ENCODE assay signal across 1 cellular context in the genomic region with DNA sequence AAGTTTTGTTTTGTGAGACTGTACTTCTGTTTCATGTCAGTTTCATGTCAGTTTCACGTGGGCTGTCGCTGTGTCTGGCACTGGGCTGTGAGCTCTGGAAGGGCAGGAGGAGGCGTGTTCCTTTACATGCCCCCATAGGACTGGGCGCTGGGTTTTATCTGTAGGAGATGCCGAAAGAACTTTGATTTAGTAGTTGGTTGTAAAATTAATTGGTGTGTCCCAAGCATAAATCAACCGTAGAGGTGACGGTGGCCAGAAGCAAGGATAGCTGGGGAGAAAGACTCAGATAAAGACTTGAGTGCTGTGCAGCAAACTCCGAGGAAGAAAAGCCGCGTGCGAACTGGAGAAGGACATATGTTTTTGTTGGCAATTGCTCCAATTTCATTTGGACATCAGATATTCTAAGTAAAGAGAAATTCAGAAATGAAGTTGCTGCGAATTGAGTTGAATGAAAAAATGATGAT.
A peak's percentile ranks its signal among the peaks of the same experiment; 100 is the strongest.
TF ChIP-seq lines count a peak whose summit lies in the region.

No MANE protein-coding gene starts in this region.

TF ChIP-seq in HEK293, 187 proteins besides CTCF, POLR2A, EP300 and RAD21 (continued from another document and continues in another):
- TF ChIP-seq, protein P1, sequence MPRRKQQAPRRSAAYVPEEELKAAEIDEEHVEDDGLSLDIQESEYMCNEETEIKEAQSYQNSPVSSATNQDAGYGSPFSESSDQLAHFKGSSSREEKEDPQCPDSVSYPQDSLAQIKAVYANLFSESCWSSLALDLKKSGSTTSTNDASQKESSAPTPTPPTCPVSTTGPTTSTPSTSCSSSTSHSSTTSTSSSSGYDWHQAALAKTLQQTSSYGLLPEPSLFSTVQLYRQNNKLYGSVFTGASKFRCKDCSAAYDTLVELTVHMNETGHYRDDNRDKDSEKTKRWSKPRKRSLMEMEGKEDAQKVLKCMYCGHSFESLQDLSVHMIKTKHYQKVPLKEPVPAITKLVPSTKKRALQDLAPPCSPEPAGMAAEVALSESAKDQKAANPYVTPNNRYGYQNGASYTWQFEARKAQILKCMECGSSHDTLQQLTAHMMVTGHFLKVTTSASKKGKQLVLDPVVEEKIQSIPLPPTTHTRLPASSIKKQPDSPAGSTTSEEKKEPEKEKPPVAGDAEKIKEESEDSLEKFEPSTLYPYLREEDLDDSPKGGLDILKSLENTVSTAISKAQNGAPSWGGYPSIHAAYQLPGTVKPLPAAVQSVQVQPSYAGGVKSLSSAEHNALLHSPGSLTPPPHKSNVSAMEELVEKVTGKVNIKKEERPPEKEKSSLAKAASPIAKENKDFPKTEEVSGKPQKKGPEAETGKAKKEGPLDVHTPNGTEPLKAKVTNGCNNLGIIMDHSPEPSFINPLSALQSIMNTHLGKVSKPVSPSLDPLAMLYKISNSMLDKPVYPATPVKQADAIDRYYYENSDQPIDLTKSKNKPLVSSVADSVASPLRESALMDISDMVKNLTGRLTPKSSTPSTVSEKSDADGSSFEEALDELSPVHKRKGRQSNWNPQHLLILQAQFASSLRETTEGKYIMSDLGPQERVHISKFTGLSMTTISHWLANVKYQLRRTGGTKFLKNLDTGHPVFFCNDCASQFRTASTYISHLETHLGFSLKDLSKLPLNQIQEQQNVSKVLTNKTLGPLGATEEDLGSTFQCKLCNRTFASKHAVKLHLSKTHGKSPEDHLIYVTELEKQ (tag by site-specific recombination; IDR thresholded peaks at IDR 0.05; ENCODE audit: borderline replicate concordance): peak; percentile 99
- TF ChIP-seq IKZF3 (tag by site-specific recombination; IDR thresholded peaks at IDR 0.05): peak; percentile 99
- no peak for TF ChIP-seq ZNF664 (tag by site-specific recombination; IDR thresholded peaks at IDR 0.05)
- peak; percentile 63; the same call in 1 of the 2 replicates for TF ChIP-seq TCF7L2 (IDR thresholded peaks at IDR 0.05; ENCODE audit: borderline replicate concordance, low read depth, low read length)
- TF ChIP-seq, protein P2, sequence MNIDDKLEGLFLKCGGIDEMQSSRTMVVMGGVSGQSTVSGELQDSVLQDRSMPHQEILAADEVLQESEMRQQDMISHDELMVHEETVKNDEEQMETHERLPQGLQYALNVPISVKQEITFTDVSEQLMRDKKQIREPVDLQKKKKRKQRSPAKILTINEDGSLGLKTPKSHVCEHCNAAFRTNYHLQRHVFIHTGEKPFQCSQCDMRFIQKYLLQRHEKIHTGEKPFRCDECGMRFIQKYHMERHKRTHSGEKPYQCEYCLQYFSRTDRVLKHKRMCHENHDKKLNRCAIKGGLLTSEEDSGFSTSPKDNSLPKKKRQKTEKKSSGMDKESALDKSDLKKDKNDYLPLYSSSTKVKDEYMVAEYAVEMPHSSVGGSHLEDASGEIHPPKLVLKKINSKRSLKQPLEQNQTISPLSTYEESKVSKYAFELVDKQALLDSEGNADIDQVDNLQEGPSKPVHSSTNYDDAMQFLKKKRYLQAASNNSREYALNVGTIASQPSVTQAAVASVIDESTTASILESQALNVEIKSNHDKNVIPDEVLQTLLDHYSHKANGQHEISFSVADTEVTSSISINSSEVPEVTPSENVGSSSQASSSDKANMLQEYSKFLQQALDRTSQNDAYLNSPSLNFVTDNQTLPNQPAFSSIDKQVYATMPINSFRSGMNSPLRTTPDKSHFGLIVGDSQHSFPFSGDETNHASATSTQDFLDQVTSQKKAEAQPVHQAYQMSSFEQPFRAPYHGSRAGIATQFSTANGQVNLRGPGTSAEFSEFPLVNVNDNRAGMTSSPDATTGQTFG (tag by site-specific recombination; IDR thresholded peaks at IDR 0.05; ENCODE audit: borderline replicate concordance): no peak
- TF ChIP-seq YY2 (tag by site-specific recombination; IDR thresholded peaks at IDR 0.05): no peak
- TF ChIP-seq ZNF416 (tag by site-specific recombination; IDR thresholded peaks at IDR 0.05): no peak
- TF ChIP-seq, protein P3, sequence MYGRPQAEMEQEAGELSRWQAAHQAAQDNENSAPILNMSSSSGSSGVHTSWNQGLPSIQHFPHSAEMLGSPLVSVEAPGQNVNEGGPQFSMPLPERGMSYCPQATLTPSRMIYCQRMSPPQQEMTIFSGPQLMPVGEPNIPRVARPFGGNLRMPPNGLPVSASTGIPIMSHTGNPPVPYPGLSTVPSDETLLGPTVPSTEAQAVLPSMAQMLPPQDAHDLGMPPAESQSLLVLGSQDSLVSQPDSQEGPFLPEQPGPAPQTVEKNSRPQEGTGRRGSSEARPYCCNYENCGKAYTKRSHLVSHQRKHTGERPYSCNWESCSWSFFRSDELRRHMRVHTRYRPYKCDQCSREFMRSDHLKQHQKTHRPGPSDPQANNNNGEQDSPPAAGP (tag by site-specific recombination; IDR thresholded peaks at IDR 0.05): no peak
- peak; percentile 69 for TF ChIP-seq ZNF10 (tag by site-specific recombination; IDR thresholded peaks at IDR 0.05)
- 0 out of 2 replicates have a peak, but pooled peaks have one; percentile 82 for TF ChIP-seq GLI2 (tag by site-specific recombination; IDR thresholded peaks at IDR 0.05; ENCODE audit: borderline replicate concordance, low read depth)
- no peak for TF ChIP-seq ZNF175 (tag by site-specific recombination; IDR thresholded peaks at IDR 0.05)
- peak; percentile 85 for TF ChIP-seq ZIC2 (tag by site-specific recombination; IDR thresholded peaks at IDR 0.05)
- peak; percentile 97 for TF ChIP-seq GFI1B (tag by site-specific recombination; IDR thresholded peaks at IDR 0.05)
- TF ChIP-seq OVOL3 (tag by site-specific recombination; IDR thresholded peaks at IDR 0.05): peak; percentile 84
- peak; percentile 54; the same call in 1 of the 2 replicates for TF ChIP-seq ZSCAN23 (tag by site-specific recombination; IDR thresholded peaks at IDR 0.05)
- no peak; the same call in 1 of the 2 replicates for TF ChIP-seq MZF1 (tag by site-specific recombination; IDR thresholded peaks at IDR 0.05; ENCODE audit: borderline replicate concordance)
- no peak for TF ChIP-seq ZNF548 (tag by site-specific recombination; IDR thresholded peaks at IDR 0.05)
- TF ChIP-seq, protein P4, sequence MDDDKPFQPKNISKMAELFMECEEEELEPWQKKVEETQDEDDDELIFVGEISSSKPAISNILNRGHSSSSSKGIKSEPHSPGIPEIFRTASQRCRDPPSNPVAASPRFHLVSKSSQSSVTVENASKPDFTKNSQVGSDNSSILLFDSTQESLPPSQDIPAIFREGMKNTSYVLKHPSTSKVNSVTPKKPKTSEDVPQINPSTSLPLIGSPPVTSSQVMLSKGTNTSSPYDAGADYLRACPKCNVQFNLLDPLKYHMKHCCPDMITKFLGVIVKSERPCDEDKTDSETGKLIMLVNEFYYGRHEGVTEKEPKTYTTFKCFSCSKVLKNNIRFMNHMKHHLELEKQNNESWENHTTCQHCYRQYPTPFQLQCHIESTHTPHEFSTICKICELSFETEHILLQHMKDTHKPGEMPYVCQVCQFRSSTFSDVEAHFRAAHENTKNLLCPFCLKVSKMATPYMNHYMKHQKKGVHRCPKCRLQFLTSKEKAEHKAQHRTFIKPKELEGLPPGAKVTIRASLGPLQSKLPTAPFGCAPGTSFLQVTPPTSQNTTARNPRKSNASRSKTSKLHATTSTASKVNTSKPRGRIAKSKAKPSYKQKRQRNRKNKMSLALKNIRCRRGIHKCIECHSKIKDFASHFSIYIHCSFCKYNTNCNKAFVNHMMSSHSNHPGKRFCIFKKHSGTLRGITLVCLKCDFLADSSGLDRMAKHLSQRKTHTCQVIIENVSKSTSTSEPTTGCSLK (tag by site-specific recombination; IDR thresholded peaks at IDR 0.05): no peak
- no peak for TF ChIP-seq SCRT2 (tag by site-specific recombination; IDR thresholded peaks at IDR 0.05)
- 0 out of 2 replicates have a peak, but pooled peaks have one; percentile 46 for TF ChIP-seq KLF7 (tag by site-specific recombination; IDR thresholded peaks at IDR 0.05; ENCODE audit: borderline replicate concordance)
- TF ChIP-seq, protein P5, sequence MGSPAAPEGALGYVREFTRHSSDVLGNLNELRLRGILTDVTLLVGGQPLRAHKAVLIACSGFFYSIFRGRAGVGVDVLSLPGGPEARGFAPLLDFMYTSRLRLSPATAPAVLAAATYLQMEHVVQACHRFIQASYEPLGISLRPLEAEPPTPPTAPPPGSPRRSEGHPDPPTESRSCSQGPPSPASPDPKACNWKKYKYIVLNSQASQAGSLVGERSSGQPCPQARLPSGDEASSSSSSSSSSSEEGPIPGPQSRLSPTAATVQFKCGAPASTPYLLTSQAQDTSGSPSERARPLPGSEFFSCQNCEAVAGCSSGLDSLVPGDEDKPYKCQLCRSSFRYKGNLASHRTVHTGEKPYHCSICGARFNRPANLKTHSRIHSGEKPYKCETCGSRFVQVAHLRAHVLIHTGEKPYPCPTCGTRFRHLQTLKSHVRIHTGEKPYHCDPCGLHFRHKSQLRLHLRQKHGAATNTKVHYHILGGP (tag by site-specific recombination; IDR thresholded peaks at IDR 0.05): no peak
- TF ChIP-seq, protein P6, sequence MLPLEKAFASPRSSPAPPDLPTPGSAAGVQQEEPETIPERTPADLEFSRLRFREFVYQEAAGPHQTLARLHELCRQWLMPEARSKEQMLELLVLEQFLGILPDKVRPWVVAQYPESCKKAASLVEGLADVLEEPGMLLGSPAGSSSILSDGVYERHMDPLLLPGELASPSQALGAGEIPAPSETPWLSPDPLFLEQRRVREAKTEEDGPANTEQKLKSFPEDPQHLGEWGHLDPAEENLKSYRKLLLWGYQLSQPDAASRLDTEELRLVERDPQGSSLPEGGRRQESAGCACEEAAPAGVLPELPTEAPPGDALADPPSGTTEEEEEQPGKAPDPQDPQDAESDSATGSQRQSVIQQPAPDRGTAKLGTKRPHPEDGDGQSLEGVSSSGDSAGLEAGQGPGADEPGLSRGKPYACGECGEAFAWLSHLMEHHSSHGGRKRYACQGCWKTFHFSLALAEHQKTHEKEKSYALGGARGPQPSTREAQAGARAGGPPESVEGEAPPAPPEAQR (tag by site-specific recombination; IDR thresholded peaks at IDR 0.05): 0 out of 2 replicates have a peak, but pooled peaks have one; percentile 70
- peak; percentile 93 for TF ChIP-seq ZNF561 (tag by site-specific recombination; IDR thresholded peaks at IDR 0.05; ENCODE audit: borderline replicate concordance)
- TF ChIP-seq BCL11B (tag by site-specific recombination; IDR thresholded peaks at IDR 0.05; ENCODE audit: low read depth): no peak
- no peak for TF ChIP-seq ZNF174 (tag by site-specific recombination; IDR thresholded peaks at IDR 0.05)
- no peak for TF ChIP-seq ZNF350 (tag by site-specific recombination; IDR thresholded peaks at IDR 0.05)
- no peak for TF ChIP-seq ZNF311 (tag by site-specific recombination; IDR thresholded peaks at IDR 0.05; ENCODE audit: borderline replicate concordance)
- TF ChIP-seq ZNF514 (tag by site-specific recombination; IDR thresholded peaks at IDR 0.05): no peak
- TF ChIP-seq HOXA7 (CRISPR knock-in tag; IDR thresholded peaks at IDR 0.05; ENCODE audit: borderline replicate concordance): no peak
- TF ChIP-seq OSR2 (tag by site-specific recombination; IDR thresholded peaks at IDR 0.05): peak; percentile 97
- TF ChIP-seq ZEB2 (tag by site-specific recombination; IDR thresholded peaks at IDR 0.05): peak; percentile 94
- 0 out of 2 replicates have a peak, but pooled peaks have one; percentile 49 for TF ChIP-seq ZNF76 (tag by site-specific recombination; IDR thresholded peaks at IDR 0.05; ENCODE audit: borderline replicate concordance, low read depth)
- no peak for TF ChIP-seq ZNF654 (tag by site-specific recombination; IDR thresholded peaks at IDR 0.05; ENCODE audit: low read depth)
- TF ChIP-seq, protein P7, sequence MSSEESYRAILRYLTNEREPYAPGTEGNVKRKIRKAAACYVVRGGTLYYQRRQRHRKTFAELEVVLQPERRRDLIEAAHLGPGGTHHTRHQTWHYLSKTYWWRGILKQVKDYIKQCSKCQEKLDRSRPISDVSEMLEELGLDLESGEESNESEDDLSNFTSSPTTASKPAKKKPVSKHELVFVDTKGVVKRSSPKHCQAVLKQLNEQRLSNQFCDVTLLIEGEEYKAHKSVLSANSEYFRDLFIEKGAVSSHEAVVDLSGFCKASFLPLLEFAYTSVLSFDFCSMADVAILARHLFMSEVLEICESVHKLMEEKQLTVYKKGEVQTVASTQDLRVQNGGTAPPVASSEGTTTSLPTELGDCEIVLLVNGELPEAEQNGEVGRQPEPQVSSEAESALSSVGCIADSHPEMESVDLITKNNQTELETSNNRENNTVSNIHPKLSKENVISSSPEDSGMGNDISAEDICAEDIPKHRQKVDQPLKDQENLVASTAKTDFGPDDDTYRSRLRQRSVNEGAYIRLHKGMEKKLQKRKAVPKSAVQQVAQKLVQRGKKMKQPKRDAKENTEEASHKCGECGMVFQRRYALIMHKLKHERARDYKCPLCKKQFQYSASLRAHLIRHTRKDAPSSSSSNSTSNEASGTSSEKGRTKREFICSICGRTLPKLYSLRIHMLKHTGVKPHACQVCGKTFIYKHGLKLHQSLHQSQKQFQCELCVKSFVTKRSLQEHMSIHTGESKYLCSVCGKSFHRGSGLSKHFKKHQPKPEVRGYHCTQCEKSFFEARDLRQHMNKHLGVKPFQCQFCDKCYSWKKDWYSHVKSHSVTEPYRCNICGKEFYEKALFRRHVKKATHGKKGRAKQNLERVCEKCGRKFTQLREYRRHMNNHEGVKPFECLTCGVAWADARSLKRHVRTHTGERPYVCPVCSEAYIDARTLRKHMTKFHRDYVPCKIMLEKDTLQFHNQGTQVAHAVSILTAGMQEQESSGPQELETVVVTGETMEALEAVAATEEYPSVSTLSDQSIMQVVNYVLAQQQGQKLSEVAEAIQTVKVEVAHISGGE (tag by site-specific recombination; conservative IDR thresholded peaks at IDR 0.05; ENCODE audit: low read depth): no peak
- TF ChIP-seq GLIS1 (tag by site-specific recombination; IDR thresholded peaks at IDR 0.05): peak; percentile 90
- TF ChIP-seq ZNF2 (tag by site-specific recombination; IDR thresholded peaks at IDR 0.05): peak; percentile 82
- no peak for TF ChIP-seq HOXD13 (CRISPR knock-in tag; IDR thresholded peaks at IDR 0.05; ENCODE audit: borderline replicate concordance)
- TF ChIP-seq, protein P8, sequence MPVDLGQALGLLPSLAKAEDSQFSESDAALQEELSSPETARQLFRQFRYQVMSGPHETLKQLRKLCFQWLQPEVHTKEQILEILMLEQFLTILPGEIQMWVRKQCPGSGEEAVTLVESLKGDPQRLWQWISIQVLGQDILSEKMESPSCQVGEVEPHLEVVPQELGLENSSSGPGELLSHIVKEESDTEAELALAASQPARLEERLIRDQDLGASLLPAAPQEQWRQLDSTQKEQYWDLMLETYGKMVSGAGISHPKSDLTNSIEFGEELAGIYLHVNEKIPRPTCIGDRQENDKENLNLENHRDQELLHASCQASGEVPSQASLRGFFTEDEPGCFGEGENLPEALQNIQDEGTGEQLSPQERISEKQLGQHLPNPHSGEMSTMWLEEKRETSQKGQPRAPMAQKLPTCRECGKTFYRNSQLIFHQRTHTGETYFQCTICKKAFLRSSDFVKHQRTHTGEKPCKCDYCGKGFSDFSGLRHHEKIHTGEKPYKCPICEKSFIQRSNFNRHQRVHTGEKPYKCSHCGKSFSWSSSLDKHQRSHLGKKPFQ (tag by site-specific recombination; IDR thresholded peaks at IDR 0.05): peak; percentile 74; the same call in 1 of the 2 replicates
- no peak for TF ChIP-seq ZNF211 (tag by site-specific recombination; IDR thresholded peaks at IDR 0.05; ENCODE audit: low read depth)
- TF ChIP-seq ZNF37A (tag by site-specific recombination; IDR thresholded peaks at IDR 0.05): no peak
- TF ChIP-seq ZNF530 (tag by site-specific recombination; IDR thresholded peaks at IDR 0.05; ENCODE audit: low read depth): no peak
- TF ChIP-seq ZNF138 (tag by site-specific recombination; IDR thresholded peaks at IDR 0.05; ENCODE audit: borderline replicate concordance): no peak
- peak; percentile 78 for TF ChIP-seq SP2 (tag by site-specific recombination; IDR thresholded peaks at IDR 0.05)
- TF ChIP-seq ZNF776 (tag by site-specific recombination; IDR thresholded peaks at IDR 0.05; ENCODE audit: borderline replicate concordance): 0 out of 2 replicates have a peak, but pooled peaks have one; percentile 52
- TF ChIP-seq ZFP69B (tag by site-specific recombination; IDR thresholded peaks at IDR 0.05): no peak
- TF ChIP-seq ZNF510 (tag by site-specific recombination; IDR thresholded peaks at IDR 0.05; ENCODE audit: insufficient replicate concordance): no peak
